In the genomic region with DNA sequence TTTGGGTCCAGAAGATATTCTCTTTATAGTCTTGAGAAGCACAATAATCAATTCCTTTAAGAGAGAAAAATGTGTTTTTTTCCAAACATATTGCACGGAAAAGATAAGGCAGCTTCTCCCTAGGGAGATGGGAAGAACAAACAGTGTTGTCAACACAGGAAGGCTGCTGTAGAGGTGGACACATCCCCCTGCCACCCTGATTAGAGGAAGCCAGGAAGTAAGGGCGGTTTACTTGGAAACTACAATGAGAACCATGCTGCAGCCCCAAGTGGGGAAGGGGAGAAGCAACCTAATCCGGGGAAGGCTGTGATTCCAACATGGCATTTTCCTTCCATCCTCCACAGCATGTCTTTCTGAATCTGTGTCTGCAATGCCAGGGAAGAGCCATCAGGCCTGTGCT, we compare ENCODE assay signal across 1 cellular context.
TF ChIP-seq lines count a peak whose summit lies in the region.

No MANE protein-coding gene starts in this region.

TF ChIP-seq in H1, 55 proteins besides CTCF, POLR2A, EP300 and RAD21 (continued from another document):
- TF ChIP-seq CHD2 (IDR thresholded peaks at IDR 0.05; ENCODE audit: low read length): no peak
- TF ChIP-seq, protein P1, sequence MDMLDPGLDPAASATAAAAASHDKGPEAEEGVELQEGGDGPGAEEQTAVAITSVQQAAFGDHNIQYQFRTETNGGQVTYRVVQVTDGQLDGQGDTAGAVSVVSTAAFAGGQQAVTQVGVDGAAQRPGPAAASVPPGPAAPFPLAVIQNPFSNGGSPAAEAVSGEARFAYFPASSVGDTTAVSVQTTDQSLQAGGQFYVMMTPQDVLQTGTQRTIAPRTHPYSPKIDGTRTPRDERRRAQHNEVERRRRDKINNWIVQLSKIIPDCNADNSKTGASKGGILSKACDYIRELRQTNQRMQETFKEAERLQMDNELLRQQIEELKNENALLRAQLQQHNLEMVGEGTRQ (IDR thresholded peaks at IDR 0.05; ENCODE audit: low read length): no peak
- TF ChIP-seq POU5F1 (IDR thresholded peaks at IDR 0.05; ENCODE audit: low read depth, low read length): no peak
- TF ChIP-seq CREB1 (IDR thresholded peaks at IDR 0.05): no peak
- TF ChIP-seq HDAC6 (IDR thresholded peaks at IDR 0.05; ENCODE audit: low read depth, low read length): no peak
- TF ChIP-seq HDAC2 (IDR thresholded peaks at IDR 0.05; ENCODE audit: borderline replicate concordance in 1 of 2, low read depth in 2 of 2, low read length in 2 of 2): no peak
